ENCODE assay signal across 8 cellular contexts in the genomic region with DNA sequence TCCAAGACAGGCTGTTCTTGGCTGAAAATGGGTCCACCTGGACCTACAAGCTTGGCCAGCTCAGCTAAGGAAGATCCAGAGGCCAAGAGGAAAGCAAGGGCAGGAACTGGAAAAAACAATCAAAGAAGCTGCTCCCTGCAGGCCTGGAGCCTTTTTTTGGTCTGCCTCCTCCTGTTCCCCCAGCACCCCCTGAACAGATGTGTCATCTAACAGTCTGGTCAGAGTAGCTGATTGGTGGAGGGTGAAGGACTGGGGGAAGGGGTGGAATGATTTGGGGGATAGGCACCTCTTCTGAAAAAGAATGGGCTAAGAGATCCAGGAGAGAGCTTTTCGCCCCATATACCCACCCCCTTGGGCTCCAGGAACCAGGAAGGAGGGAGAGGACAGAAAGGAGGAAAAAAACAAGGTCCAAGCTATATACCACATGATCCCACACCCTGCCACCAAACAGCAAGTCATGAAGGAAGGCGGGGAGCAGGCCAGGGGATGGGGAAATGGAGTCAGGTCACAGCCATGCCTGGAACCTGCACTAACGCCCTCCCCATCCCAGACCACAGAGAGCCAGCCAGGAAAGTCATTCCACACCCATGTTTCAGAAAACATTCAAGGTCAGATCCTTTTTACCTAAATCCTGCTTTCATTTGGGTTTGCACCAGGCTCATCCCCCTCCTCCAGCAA. TPM values are rescaled to one million over a fixed set of nuclear protein-coding genes. Genes with fewer than 3 reads are reported as not detected.
DNase-seq lines count a peak whose midpoint lies in the region; ATAC-seq and TF ChIP-seq lines count a peak whose summit lies in the region.

No MANE protein-coding gene starts in this region.

- CTCF ChIA-PET in activated CD8-positive, alpha-beta T cell treated with anti-CD3 and anti-CD28 coated beads for 36 hours (lab: Charles Lee): interaction anchor here (1.6 to 3.9 kb wide), 5 partner anchors 11 to 223 kb away, joined by 3 to 20 read pairs (median 9); partner anchors contain the start of gene SPR
- CTCF ChIA-PET in activated CD8-positive, alpha-beta T cell treated with anti-CD3 and anti-CD28 coated beads, Interleukin-2, amount 10 ng/mL, durations not matched to agents 7 days and 5 days (lab: Charles Lee): interaction anchor here (0.5 to 2.5 kb wide), 4 partner anchors 26 to 102 kb away, joined by 3 to 12 read pairs (median 5); no protein-coding TSS in a partner anchor

- no peaks in the 10 kb centered on the region for H3K36me3 Mint-ChIP-seq in activated CD8-positive, alpha-beta T cell treated with anti-CD3 and anti-CD28 coated beads for 36 hours (ENCODE audit: low read depth)
- no peaks in the 10 kb centered on the region for H3K36me3 Mint-ChIP-seq in activated CD8-positive, alpha-beta T cell treated with anti-CD3 and anti-CD28 coated beads, Interleukin-2, amount 10 ng/mL, durations not matched to agents 7 days and 5 days (ENCODE audit: low read depth)
- H3K36me3 Mint-ChIP-seq in CD14-positive monocyte: peaks cover 3 to 12% of the 10 kb centered on the region in 2 donors

- H3K27ac ChIP-seq in temporal lobe (ENCODE audit: low read depth, low read length): peak overlapping the region; percentile 15

- DNase-seq in activated CD8-positive, alpha-beta T cell treated with anti-CD3 and anti-CD28 coated beads for 36 hours: no peak
- no peak for DNase-seq in activated CD8-positive, alpha-beta T cell treated with anti-CD3 and anti-CD28 coated beads, Interleukin-2, amount 10 ng/mL, durations not matched to agents 7 days and 5 days
- DNase-seq in astrocyte of the hippocampus (ENCODE audit: low read depth, low spot score): peak; percentile 38
- no peak for DNase-seq in left colon
- no peak for DNase-seq in CD14-positive monocyte (ENCODE audit: low spot score)
- no peak for DNase-seq in midbrain (lab: John Stamatoyannopoulos, UW)

- peak overlapping the region; percentile 81 for H3K4me3 Mint-ChIP-seq in activated CD8-positive, alpha-beta T cell treated with anti-CD3 and anti-CD28 coated beads for 36 hours
- no peak overlapping the region for H3K4me3 Mint-ChIP-seq in activated CD8-positive, alpha-beta T cell treated with anti-CD3 and anti-CD28 coated beads, Interleukin-2, amount 10 ng/mL, durations not matched to agents 7 days and 5 days
- peak overlapping the region in 1 of 2 donors; percentile 91 for H3K4me3 Mint-ChIP-seq in CD14-positive monocyte

- peaks cover 7% of the 10 kb centered on the region for H3K27me3 Mint-ChIP-seq in activated CD8-positive, alpha-beta T cell treated with anti-CD3 and anti-CD28 coated beads for 36 hours
- peaks cover 26% of the 10 kb centered on the region for H3K27me3 Mint-ChIP-seq in activated CD8-positive, alpha-beta T cell treated with anti-CD3 and anti-CD28 coated beads, Interleukin-2, amount 10 ng/mL, durations not matched to agents 7 days and 5 days (ENCODE audit: low read depth)
- H3K27me3 Mint-ChIP-seq in CD14-positive monocyte (ENCODE audit: low read depth in 3 of 3): peaks cover 51 to 72% (median 66%) of the 10 kb centered on the region in 3 donors

- intact Hi-C loops in activated CD8-positive, alpha-beta T cell treated with anti-CD3 and anti-CD28 coated beads for 36 hours (cut with micrococcal nuclease): no loop called here
- intact Hi-C loops in left colon (cut with DNase I, micrococcal nuclease) (no loop called here), CD14-positive monocyte (cut with micrococcal nuclease) (no loop called here)

- peaks cover 18% of the 10 kb centered on the region for H3K4me1 Mint-ChIP-seq in activated CD8-positive, alpha-beta T cell treated with anti-CD3 and anti-CD28 coated beads for 36 hours (ENCODE audit: low read depth)
- peaks cover 17% of the 10 kb centered on the region for H3K4me1 Mint-ChIP-seq in activated CD8-positive, alpha-beta T cell treated with anti-CD3 and anti-CD28 coated beads, Interleukin-2, amount 10 ng/mL, durations not matched to agents 7 days and 5 days (ENCODE audit: low read depth)
- peaks cover 25% of the 10 kb centered on the region for H3K4me1 Mint-ChIP-seq in CD14-positive monocyte

- H3K27ac Mint-ChIP-seq in activated CD8-positive, alpha-beta T cell treated with anti-CD3 and anti-CD28 coated beads for 36 hours: no peak overlapping the region
- H3K27ac Mint-ChIP-seq in activated CD8-positive, alpha-beta T cell treated with anti-CD3 and anti-CD28 coated beads, Interleukin-2, amount 10 ng/mL, durations not matched to agents 7 days and 5 days: no peak overlapping the region
- peak overlapping the region in 2 of 7 donors; percentile 33 to 63 for H3K27ac Mint-ChIP-seq in CD14-positive monocyte

- no peak for TF ChIP-seq CTCF in activated CD8-positive, alpha-beta T cell treated with anti-CD3 and anti-CD28 coated beads for 36 hours (IDR thresholded peaks at IDR 0.05)
- TF ChIP-seq CTCF in CD14-positive monocyte (IDR thresholded peaks at IDR 0.05): no peak

- ATAC-seq in activated CD8-positive, alpha-beta T cell treated with anti-CD3 and anti-CD28 coated beads for 36 hours: no peak
- no peak for ATAC-seq in activated CD8-positive, alpha-beta T cell treated with anti-CD3 and anti-CD28 coated beads, Interleukin-2, amount 10 ng/mL, durations not matched to agents 7 days and 5 days
- ATAC-seq in left colon (peak; percentile 25), HG03565 (IDR thresholded peaks at IDR 0.05; ENCODE audit: unreplicated experiment) (no peak)

- H3K9me3 Mint-ChIP-seq in activated CD8-positive, alpha-beta T cell treated with anti-CD3 and anti-CD28 coated beads for 36 hours: no peaks in the 10 kb centered on the region
- no peaks in the 10 kb centered on the region for H3K9me3 Mint-ChIP-seq in activated CD8-positive, alpha-beta T cell treated with anti-CD3 and anti-CD28 coated beads, Interleukin-2, amount 10 ng/mL, durations not matched to agents 7 days and 5 days (ENCODE audit: insufficient read depth)
- peaks cover 0 to 17% (median 6%) of the 10 kb centered on the region in 7 donors for H3K9me3 Mint-ChIP-seq in CD14-positive monocyte

- POLR2A ChIA-PET in activated CD8-positive, alpha-beta T cell treated with anti-CD3 and anti-CD28 coated beads for 36 hours (lab: Charles Lee): interaction anchor here (1.1 kb wide), 1 partner anchor 8 kb away, joined by 3 read pairs; no protein-coding TSS in a partner anchor
- POLR2A ChIA-PET in activated CD8-positive, alpha-beta T cell treated with anti-CD3 and anti-CD28 coated beads, Interleukin-2, amount 10 ng/mL, durations not matched to agents 7 days and 5 days (lab: Charles Lee): interaction anchor here (0.6 kb wide), 1 partner anchor 108 kb away, joined by 4 read pairs; no protein-coding TSS in a partner anchor

RNA-seq across cellular contexts. Expression of gene RAB11FIP5, which starts 2.0 kb away (rescaled TPM):
- total RNA-seq in activated CD8-positive, alpha-beta T cell treated with anti-CD3 and anti-CD28 coated beads for 36 hours: 1 to 10 TPM; 9.0 to 9.7 TPM
- total RNA-seq in activated CD8-positive, alpha-beta T cell treated with anti-CD3 and anti-CD28 coated beads, Interleukin-2, amount 10 ng/mL, durations not matched to agents 7 days and 5 days: 1 to 10 TPM; 1.4 to 1.7 TPM
- total RNA-seq in left colon (10 to 100 TPM; 19.3 to 19.7 TPM), temporal lobe (6.1 TPM)
- polyA plus RNA-seq in CD14-positive monocyte: under 1 TPM; 0.57 to 0.93 TPM

RNA-seq across cellular contexts. Expression of gene SFXN5, which starts 39.2 kb away (rescaled TPM):
- 1 to 10 TPM; 7.4 to 9.6 TPM for total RNA-seq in activated CD8-positive, alpha-beta T cell treated with anti-CD3 and anti-CD28 coated beads for 36 hours
- total RNA-seq in activated CD8-positive, alpha-beta T cell treated with anti-CD3 and anti-CD28 coated beads, Interleukin-2, amount 10 ng/mL, durations not matched to agents 7 days and 5 days: 10 to 100 TPM; 15.7 to 18.6 TPM
- total RNA-seq in left colon (10 to 100 TPM; 19.9 to 20.5 TPM), temporal lobe (20.7 TPM)
- 1 to 10 TPM; 5.9 to 9.5 TPM for polyA plus RNA-seq in CD14-positive monocyte
